In genomic region chr15:77031376-77032050, GRCh38 we compare ENCODE assay signal across 8 cellular contexts. TPM values are rescaled to one million over a fixed set of nuclear protein-coding genes. Genes with fewer than 3 reads are reported as not detected.
DNase-seq lines count a peak whose midpoint lies in the region; ATAC-seq and TF ChIP-seq lines count a peak whose summit lies in the region.

No MANE protein-coding gene starts in this region.

- H3K9me3 Mint-ChIP-seq in natural killer cell treated with Interleukin-12 subunit alpha and Interleukin-12 subunit beta and Interleukin-15 and Interleukin-18, amount 100 ng/mL, for 72 hours = no peaks in the 10 kb centered on the region

- no peaks in the 10 kb centered on the region for H3K27me3 ChIP-seq in BE2C

- ATAC-seq in GM21529 (IDR thresholded peaks at IDR 0.05; ENCODE audit: unreplicated experiment) = peak; percentile 56
- peak; percentile 46 to 50 for ATAC-seq in natural killer cell treated with Interleukin-12 subunit alpha and Interleukin-12 subunit beta and Interleukin-15 and Interleukin-18, amount 100 ng/mL, for 72 hours

- H3K4me3 Mint-ChIP-seq in natural killer cell treated with Interleukin-12 subunit alpha and Interleukin-12 subunit beta and Interleukin-15 and Interleukin-18, amount 100 ng/mL, for 72 hours = no peak overlapping the region

- DNase-seq in BE2C (peak; percentile 39), NCI-H524 treated with DMSO at 0.1 percent for 48 hours (lab: John Stamatoyannopoulos, UW) (peak; percentile 23), putamen (ENCODE audit: low spot score) (no peak), NCI-H2227 treated with DMSO at 0.1 percent for 48 hours (lab: John Stamatoyannopoulos, UW) (no peak), SW480 (ENCODE audit: low spot score) (no peak)
- peak; percentile 4 for DNase-seq in activated naive CD4-positive, alpha-beta T cell treated with Interleukin-2 at 50 U/mL for 16 hours
- peak; percentile 59 for DNase-seq in natural killer cell treated with Interleukin-12 subunit alpha and Interleukin-12 subunit beta and Interleukin-15 and Interleukin-18, amount 100 ng/mL, for 72 hours (ENCODE audit: low spot score)

- no peak overlapping the region for H3K4me3 ChIP-seq in BE2C (ENCODE audit: low read depth, low read length)

- H3K36me3 ChIP-seq in BE2C = peaks cover 1% of the 10 kb centered on the region

- H3K36me3 Mint-ChIP-seq in natural killer cell treated with Interleukin-12 subunit alpha and Interleukin-12 subunit beta and Interleukin-15 and Interleukin-18, amount 100 ng/mL, for 72 hours = no peaks in the 10 kb centered on the region

- H3K4me1 ChIP-seq in BE2C = no peaks in the 10 kb centered on the region

- H3K9me3 ChIP-seq in BE2C = no peaks in the 10 kb centered on the region

- peaks cover 0 to 29% of the 10 kb centered on the region in 2 donors for H3K4me1 Mint-ChIP-seq in natural killer cell treated with Interleukin-12 subunit alpha and Interleukin-12 subunit beta and Interleukin-15 and Interleukin-18, amount 100 ng/mL, for 72 hours (ENCODE audit: low read depth in 2 of 2)

- peak; percentile 15; the same call in 1 of the 2 replicates for TF ChIP-seq CTCF in BE2C (IDR thresholded peaks at IDR 0.05; ENCODE audit: low read depth, low read length)

- peak overlapping the region; percentile 35 to 37 for H3K27ac Mint-ChIP-seq in natural killer cell treated with Interleukin-12 subunit alpha and Interleukin-12 subunit beta and Interleukin-15 and Interleukin-18, amount 100 ng/mL, for 72 hours

- no peaks in the 10 kb centered on the region for H3K27me3 Mint-ChIP-seq in natural killer cell treated with Interleukin-12 subunit alpha and Interleukin-12 subunit beta and Interleukin-15 and Interleukin-18, amount 100 ng/mL, for 72 hours

RNA-seq across cellular contexts. Expression of gene PSTPIP1, which starts 36.6 kb away (rescaled TPM):
- 7.2 TPM for polyA plus RNA-seq in BE2C (2012; ENCODE audit: insufficient read depth, insufficient read length, low read depth)
- total RNA-seq in natural killer cell treated with Interleukin-12 subunit alpha and Interleukin-12 subunit beta and Interleukin-15 and Interleukin-18, amount 100 ng/mL, for 72 hours = 100 to 1,000 TPM; 161 to 167 TPM

RNA-seq across cellular contexts. Expression of gene TSPAN3, which starts 39.4 kb away (rescaled TPM):
- polyA plus RNA-seq in BE2C (2012; ENCODE audit: insufficient read depth, insufficient read length, low read depth) = 387 TPM
- 10 to 100 TPM; 49.3 to 54.9 TPM for total RNA-seq in natural killer cell treated with Interleukin-12 subunit alpha and Interleukin-12 subunit beta and Interleukin-15 and Interleukin-18, amount 100 ng/mL, for 72 hours

Comparison
In these comparisons a context has a peak if more than half of its experiments do, and no peak if none do; other contexts are left out.
1. DNase-seq: peak in BE2C (single experiment), NCI-H524 treated with DMSO at 0.1 percent for 48 hours (single experiment), activated naive CD4-positive, alpha-beta T cell treated with Interleukin-2 at 50 U/mL for 16 hours (single experiment) and natural killer cell treated with Interleukin-12 subunit alpha and Interleukin-12 subunit beta and Interleukin-15 and Interleukin-18, amount 100 ng/mL, for 72 hours (single experiment); none in putamen (single experiment), NCI-H2227 treated with DMSO at 0.1 percent for 48 hours (single experiment) and SW480 (single experiment).